In genomic region chr2:62792408-62792807, GRCh38 we compare ENCODE assay signal across 26 cellular contexts.
"Had no signal": no experiment of that assay in that cellular context is flagged by ENCODE, and none has a peak within 500 bp of the region (broad histone marks: within the 10 kb centered on the region; RNA-seq: fewer than 3 reads in every experiment).

No MANE protein-coding gene starts in this region.

- H3K36me3 ChIP-seq: colonic mucosa, esophagus squamous epithelium, gastrocnemius medialis, heart right ventricle, left ventricle myocardium inferior, lower lobe of right lung had no signal

- H3K4me3 ChIP-seq: colonic mucosa, esophagus squamous epithelium, gastrocnemius medialis, heart right ventricle, left ventricle myocardium inferior, lower lobe of right lung, mucosa of descending colon had no signal

- H3K27me3 ChIP-seq: colonic mucosa, esophagus squamous epithelium, gastrocnemius medialis, heart right ventricle had no signal

- H3K9me3 ChIP-seq: colonic mucosa, esophagus squamous epithelium, gastrocnemius medialis, heart right ventricle, left ventricle myocardium inferior, lower lobe of right lung, mucosa of descending colon had no signal

- H3K27ac ChIP-seq: colonic mucosa, epithelial cell of prostate, esophagus squamous epithelium, gastrocnemius medialis, heart right ventricle, left ventricle myocardium inferior, lower lobe of right lung had no signal

- DNase-seq: colonic mucosa; cortex of kidney; effector CD8-positive, alpha-beta T cell; effector memory CD8-positive, alpha-beta T cell; endodermal cell; erythroblast; esophagus squamous epithelium; foreskin fibroblast; foreskin melanocyte; gastrocnemius medialis; glutamatergic neuron; head of caudate nucleus; heart right ventricle; hippocampal formation; islet precursor cell; kidney; kidney glomerular epithelial cell; left colon; left ventricle myocardium inferior; lower lobe of right lung; mesenchymal stem cell; mucosa of descending colon; naive B cell had no signal

- H3K4me1 ChIP-seq: colonic mucosa had no signal

- ATAC-seq: effector memory CD8-positive, alpha-beta T cell; esophagus mucosa; gastrocnemius medialis; heart right ventricle; left colon; left lobe of liver; lower lobe of right lung; mucosa of descending colon had no signal
